ENCODE assay signal across 8 cellular contexts in the genomic region with DNA sequence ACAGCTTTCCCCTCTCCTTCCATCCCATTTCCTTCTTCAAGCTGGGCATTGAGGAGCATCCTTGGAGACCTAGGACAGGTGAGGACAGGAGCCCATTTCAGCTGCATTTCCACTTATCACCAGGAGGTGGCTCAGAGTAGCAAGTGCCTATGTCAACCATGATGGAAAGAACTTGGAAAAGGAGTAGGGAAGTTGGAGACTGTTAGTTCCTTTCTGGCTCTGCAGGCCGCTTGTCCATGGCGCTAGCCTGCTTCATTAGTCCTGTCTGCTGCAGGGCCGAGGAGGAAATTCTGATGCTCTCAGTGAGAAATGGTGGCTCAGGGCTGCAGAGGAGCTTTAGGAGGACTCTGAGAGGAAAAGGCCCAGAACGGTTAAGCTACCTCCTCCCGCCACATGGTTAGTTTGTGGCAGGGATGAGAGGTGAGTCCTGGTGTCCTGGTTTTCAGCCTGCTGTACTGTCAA. TPM values are rescaled to one million over a fixed set of nuclear protein-coding genes. Genes with fewer than 3 reads are reported as not detected.
DNase-seq lines count a peak whose midpoint lies in the region; ATAC-seq lines count a peak whose summit lies in the region.

No MANE protein-coding gene starts in this region.

- no peaks in the 10 kb centered on the region for H3K4me1 ChIP-seq in mesendoderm (ENCODE audit: control insufficient read depth, low read depth, low read length)

- no peaks in the 10 kb centered on the region for H3K27me3 ChIP-seq in mesendoderm (ENCODE audit: insufficient read depth, low read length, poor library complexity)

- ATAC-seq in GM21360 (IDR thresholded peaks at IDR 0.05; ENCODE audit: unreplicated experiment) = no peak

- H3K36me3 ChIP-seq in mesendoderm (ENCODE audit: control insufficient read depth, insufficient read depth, low read length) = no peaks in the 10 kb centered on the region

- no peak overlapping the region for H3K4ac ChIP-seq in mesendoderm (ENCODE audit: low read depth, low read length)

- no peak overlapping the region for H2AK5ac ChIP-seq in mesendoderm (ENCODE audit: low read length)

- H3K27ac ChIP-seq in mesendoderm (ENCODE audit: low read depth, low read length) = no peak overlapping the region

- no peak overlapping the region for H4K8ac ChIP-seq in mesendoderm (ENCODE audit: low read depth, low read length)

- no CpG with 5 or more reads among the region's 5 CpGs for WGBS in mesendoderm (ENCODE audit: extremely low coverage, insufficient coverage, low lambda C conversion rate)

- H3K4me2 ChIP-seq in mesendoderm (ENCODE audit: low read length) = no peak overlapping the region

- no peak overlapping the region for H3K18ac ChIP-seq in mesendoderm (ENCODE audit: low read length)

- no peak overlapping the region for H4K5ac ChIP-seq in mesendoderm (ENCODE audit: low read length)

- H3K9ac ChIP-seq in mesendoderm (ENCODE audit: low read length) = no peak overlapping the region

- H2BK15ac ChIP-seq in mesendoderm (replicated peaks; ENCODE audit: low read depth) = no peak overlapping the region

- no peak overlapping the region for H3K4me3 ChIP-seq in mesendoderm (ENCODE audit: low read length)

- no peaks in the 10 kb centered on the region for H3K79me1 ChIP-seq in mesendoderm (ENCODE audit: low read length)

- no peak overlapping the region for H2BK120ac ChIP-seq in mesendoderm (ENCODE audit: low read depth, low read length)

- H3K23ac ChIP-seq in mesendoderm (ENCODE audit: low read length) = no peak overlapping the region

- no peak overlapping the region for H3K56ac ChIP-seq in mesendoderm (ENCODE audit: low read length)

- no peaks in the 10 kb centered on the region for H3K79me2 ChIP-seq in mesendoderm (ENCODE audit: control insufficient read depth, insufficient read depth, low read length)

- no peak overlapping the region for H2BK5ac ChIP-seq in mesendoderm (ENCODE audit: low read length)

- DNase-seq in DMS 273 (lab: John Stamatoyannopoulos, UW; ENCODE audit: unreplicated experiment) (peak; percentile 68), DMS 273 treated with DMSO at 0.1 percent for 48 hours (lab: John Stamatoyannopoulos, UW) (no peak), NCI-H1092 (lab: John Stamatoyannopoulos, UW) (peak; percentile 10), dermis microvascular lymphatic vessel endothelial cell (ENCODE audit: low read depth in 2 of 2) (peak; percentile 62 to 80), mesendoderm (peak; percentile 82), superior temporal gyrus (ENCODE audit: extremely low spot score) (peak; percentile 70)
- DNase-seq in activated CD4-positive, CD25-positive, alpha-beta regulatory T cell treated with anti-CD3 and anti-CD28 coated beads, Interleukin-2, amount 50 U/mL, for 72 hours = peak; percentile 56

RNA-seq across cellular contexts. Expression of a gene that starts 7.0 kb away (rescaled TPM):
- total RNA-seq in dermis microvascular lymphatic vessel endothelial cell = 33.1 and 51.2 TPM in 2 replicates
- polyA plus RNA-seq in mesendoderm (2013, experiment 1 of 2) = 145 TPM
- 145 TPM for polyA plus RNA-seq in mesendoderm (2013, experiment 2 of 2)

RNA-seq across cellular contexts. Expression of a gene that starts 44.0 kb away (rescaled TPM):
- total RNA-seq in dermis microvascular lymphatic vessel endothelial cell = 77.2 and 125 TPM in 2 replicates
- polyA plus RNA-seq in mesendoderm (2013, experiment 1 of 2) = 74.3 TPM
- polyA plus RNA-seq in mesendoderm (2013, experiment 2 of 2) = 75.1 TPM
